In genomic region chr22:45413368-45414211, GRCh38 we compare ENCODE assay signal across 1 cellular context.
A peak's percentile ranks its signal among the peaks of the same experiment; 100 is the strongest.
TF ChIP-seq lines count a peak whose summit lies in the region.

RIBC2 (plus strand) TSS chr22:45413693; CDS start chr22:45413887, 194 bp downstream.
SMC1B (minus strand) TSS chr22:45413599; CDS start chr22:45413567, 32 bp downstream.

TF ChIP-seq in HepG2, 621 proteins besides CTCF, POLR2A, EP300 and RAD21 (continued from another document and continues in another):
- TF ChIP-seq HNF1A (IDR thresholded peaks at IDR 0.05; ENCODE audit: low read depth) (no peak), HNF1A (CRISPR knock-in tag; IDR thresholded peaks at IDR 0.05; ENCODE audit: borderline replicate concordance) (no peak), ZNF274 (CRISPR knock-in tag; IDR thresholded peaks at IDR 0.05) (0 out of 2 replicates have a peak, but pooled peaks have one; percentile 42), IKZF5 (CRISPR knock-in tag; IDR thresholded peaks at IDR 0.05) (0 out of 2 replicates have a peak, but pooled peaks have one; percentile 33), BORCS8-MEF2B (CRISPR knock-in tag; IDR thresholded peaks at IDR 0.05) (no peak), HDAC2 (CRISPR knock-in tag; IDR thresholded peaks at IDR 0.05) (peak; percentile 29; the same call in 1 of the 2 replicates), ZBTB40 (IDR thresholded peaks at IDR 0.05) (no peak), ZBTB40 (CRISPR knock-in tag; IDR thresholded peaks at IDR 0.05) (peak; percentile 62; the same call in 1 of the 2 replicates), CAMTA2 (CRISPR knock-in tag; IDR thresholded peaks at IDR 0.05; ENCODE audit: borderline replicate concordance) (0 out of 2 replicates have a peak, but pooled peaks have one; percentile 59), HNRNPUL1 (IDR thresholded peaks at IDR 0.05; ENCODE audit: low read depth, low read length) (no peak), TFDP1 (CRISPR knock-in tag; IDR thresholded peaks at IDR 0.05; ENCODE audit: borderline replicate concordance) (peak; percentile 98), MTA3 (CRISPR knock-in tag; IDR thresholded peaks at IDR 0.05) (no peak), ZNF468 (CRISPR knock-in tag; IDR thresholded peaks at IDR 0.05) (no peak), ZNF703 (CRISPR knock-in tag; IDR thresholded peaks at IDR 0.05; ENCODE audit: borderline replicate concordance) (0 out of 2 replicates have a peak, but pooled peaks have one; percentile 28), ZNF709 (CRISPR knock-in tag; IDR thresholded peaks at IDR 0.05) (peak; percentile 51; the same call in 1 of the 2 replicates), CHD2 (IDR thresholded peaks at IDR 0.05; ENCODE audit: low read depth, low read length) (peak; percentile 94), KAT8 (CRISPR knock-in tag; IDR thresholded peaks at IDR 0.05) (0 out of 2 replicates have a peak, but pooled peaks have one; percentile 24), PTBP1 (IDR thresholded peaks at IDR 0.05; ENCODE audit: low read depth, low read length, poor library complexity, severe bottlenecking) (no peak), ZBTB10 (CRISPR knock-in tag; IDR thresholded peaks at IDR 0.05; ENCODE audit: borderline replicate concordance) (no peak), PHF20 (CRISPR knock-in tag; IDR thresholded peaks at IDR 0.05) (0 out of 2 replicates have a peak, but pooled peaks have one; percentile 24), ZNF777 (CRISPR knock-in tag; IDR thresholded peaks at IDR 0.05) (peak; percentile 75; the same call in 1 of the 2 replicates), RFX3 (CRISPR knock-in tag; IDR thresholded peaks at IDR 0.05) (peak; percentile 75), ZGPAT (CRISPR knock-in tag; IDR thresholded peaks at IDR 0.05) (0 out of 2 replicates have a peak, but pooled peaks have one; percentile 20), ZNF687 (CRISPR knock-in tag; IDR thresholded peaks at IDR 0.05) (peak; percentile 93), RNF2 (conservative IDR thresholded peaks at IDR 0.05; ENCODE audit: low read depth) (peak; percentile 65), ZBTB38 (CRISPR knock-in tag; IDR thresholded peaks at IDR 0.05) (peak; percentile 46; the same call in 1 of the 2 replicates)
